Comparison of ENCODE assay signal across 16 cellular contexts in the genomic region with DNA sequence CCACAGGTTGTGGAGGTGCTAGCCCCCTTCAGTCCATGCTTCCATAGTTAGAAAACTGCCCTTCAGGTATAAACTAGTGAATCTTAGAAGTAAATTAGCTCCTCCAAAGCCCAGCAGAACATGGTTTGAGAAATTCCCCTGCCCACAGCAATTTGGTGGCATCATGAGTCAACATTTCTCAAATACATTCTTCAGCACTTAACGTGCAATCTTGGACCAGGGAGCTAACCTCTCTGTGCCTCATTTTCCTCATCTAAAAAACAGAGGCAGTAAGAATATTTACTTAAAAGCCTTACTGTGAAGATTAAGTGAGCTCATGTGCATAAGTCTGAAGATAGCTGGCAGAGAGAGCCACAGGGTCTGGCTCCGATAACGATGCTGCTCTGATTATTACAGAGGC.
DNase-seq lines count a peak whose midpoint lies in the region; ATAC-seq, FAIRE-seq and TF ChIP-seq lines count a peak whose summit lies in the region.
"Had no signal": no experiment of that assay in that cellular context is flagged by ENCODE, and none has a peak within 500 bp of the region (broad histone marks: within the 10 kb centered on the region; RNA-seq: fewer than 3 reads in every experiment).

No MANE protein-coding gene starts in this region.

- H2AFZ ChIP-seq in astrocyte (ENCODE audit: low read depth, low read length) = no peak overlapping the region

- H3K9me3 ChIP-seq in astrocyte (ENCODE audit: insufficient read depth, low read depth, low read length) = no peaks in the 10 kb centered on the region
- H3K9me3 ChIP-seq: BLaER1, SK-N-SH had no signal

- H3K9me3 Mint-ChIP-seq in astrocyte (ENCODE audit: unreplicated experiment) = peaks cover 1% of the 10 kb centered on the region
- H3K9me3 Mint-ChIP-seq: H9 had no signal

- H3K4me1 ChIP-seq in astrocyte (ENCODE audit: insufficient read depth, low read length) = peaks cover 10% of the 10 kb centered on the region
- H3K4me1 ChIP-seq: BLaER1 had no signal

- H3K27me3 Mint-ChIP-seq in astrocyte (ENCODE audit: low read depth, unreplicated experiment) = peaks cover 2% of the 10 kb centered on the region

- no peak overlapping the region for H3K27ac Mint-ChIP-seq in astrocyte (ENCODE audit: unreplicated experiment)
- H3K27ac Mint-ChIP-seq: H9 had no signal

- H3K4me2 ChIP-seq in astrocyte (ENCODE audit: low read length) = peak overlapping the region; percentile 19
- H3K4me2 ChIP-seq: BLaER1, SK-N-SH had no signal

- no peak for ATAC-seq in HG02870 (IDR thresholded peaks at IDR 0.05; ENCODE audit: unreplicated experiment)
- no peak for ATAC-seq in HG03039 (IDR thresholded peaks at IDR 0.05; ENCODE audit: unreplicated experiment)
- ATAC-seq: K562 had no signal

- no peaks in the 10 kb centered on the region for H3K79me2 ChIP-seq in astrocyte (ENCODE audit: insufficient read depth, low read length)

- H4K20me1 ChIP-seq in astrocyte (ENCODE audit: insufficient read depth, low read length) = no peaks in the 10 kb centered on the region
- H4K20me1 ChIP-seq: BLaER1 had no signal

- no peak overlapping the region for H3K4me3 Mint-ChIP-seq in astrocyte (ENCODE audit: unreplicated experiment)
- H3K4me3 Mint-ChIP-seq: H9 had no signal

- FAIRE-seq in astrocyte (lab: Jason Lieb, UNC) = no peak
- FAIRE-seq: K562 had no signal

- peak; percentile 66 for DNase-seq in HCEC 1CT
- DNase-seq in astrocyte (ENCODE audit: low read depth) = no peak
- DNase-seq in fibroblast of villous mesenchyme (ENCODE audit: low read depth) = peak; percentile 84
- DNase-seq in stimulated activated CD4-positive, alpha-beta T cell treated with anti-CD3 and anti-CD28 coated beads, Interleukin-12 subunit alpha, Interleukin-12 subunit beta, amount 100 ng/mL, for 4 hours = no peak
- DNase-seq in activated gamma-delta T cell (lab: John Stamatoyannopoulos, UW) = no peak
- DNase-seq: H9, NCI-H1092 treated with DMSO at 0.1 percent for 48 hours, NCI-H1694 treated with DMSO at 0.1 percent for 48 hours, NCI-H446, NCI-H748 treated with DMSO at 0.1 percent for 48 hours, Right ventricle myocardium superior, SK-N-SH had no signal

- no peaks in the 10 kb centered on the region for H3K36me3 ChIP-seq in astrocyte (ENCODE audit: insufficient read depth, low read length)
- H3K36me3 ChIP-seq: BLaER1 had no signal

- H3K9ac ChIP-seq in astrocyte (ENCODE audit: low read length) = no peak overlapping the region
- H3K9ac ChIP-seq: BLaER1, SK-N-SH had no signal

- H3K4me3 ChIP-seq in astrocyte (ENCODE audit: insufficient read depth, low read depth, low read length) (no peak overlapping the region), fibroblast of villous mesenchyme (ENCODE audit: low read depth, low read length) (no peak overlapping the region)
- H3K4me3 ChIP-seq: BLaER1, K562 had no signal

- H3K36me3 Mint-ChIP-seq in astrocyte (ENCODE audit: low read depth, unreplicated experiment) = no peaks in the 10 kb centered on the region

- no peak overlapping the region for H3K27ac ChIP-seq in astrocyte (ENCODE audit: low read depth, low read length)
- H3K27ac ChIP-seq: BLaER1 had no signal

- TF ChIP-seq CTCF in astrocyte (IDR thresholded peaks at IDR 0.05; ENCODE audit: insufficient read depth, low read depth, low read length) (no peak), fibroblast of villous mesenchyme (IDR thresholded peaks at IDR 0.05; ENCODE audit: insufficient read depth, low read depth, low read length) (no peak)

- H3K27me3 ChIP-seq in astrocyte (ENCODE audit: insufficient read depth, low read length) = no peaks in the 10 kb centered on the region
- H3K27me3 ChIP-seq: BLaER1 had no signal

- H3K4me1 Mint-ChIP-seq in astrocyte (ENCODE audit: low read depth, unreplicated experiment) = peaks cover 10% of the 10 kb centered on the region
- H3K4me1 Mint-ChIP-seq: H9 had no signal

Comparison
In these comparisons a context has a peak if more than half of its experiments do, and no peak if none do; other contexts are left out.
1. DNase-seq: peak in HCEC 1CT (single experiment) and fibroblast of villous mesenchyme (single experiment); none in astrocyte (single experiment), stimulated activated CD4-positive, alpha-beta T cell treated with anti-CD3 and anti-CD28 coated beads, Interleukin-12 subunit alpha, Interleukin-12 subunit beta, amount 100 ng/mL, for 4 hours (single experiment) and activated gamma-delta T cell (single experiment).